Comparison of ENCODE assay signal across 11 cellular contexts in genomic region chr21:33406493-33406892, GRCh38. TPM values are rescaled to one million over a fixed set of nuclear protein-coding genes. Genes with fewer than 3 reads are reported as not detected.
A peak's percentile ranks its signal among the peaks of the same experiment; 100 is the strongest.
DNase-seq lines count a peak whose midpoint lies in the region; ATAC-seq and TF ChIP-seq lines count a peak whose summit lies in the region.
"Had no signal": no experiment of that assay in that cellular context is flagged by ENCODE, and none has a peak within 500 bp of the region (broad histone marks: within the 10 kb centered on the region; RNA-seq: fewer than 3 reads in every experiment).

No MANE protein-coding gene starts in this region.

- peaks cover 16% of the 10 kb centered on the region for H3K79me2 ChIP-seq in trophoblast cell (ENCODE audit: control insufficient read depth, insufficient read depth, low read length, poor library complexity)

- no peaks in the 10 kb centered on the region for H3K9me3 ChIP-seq in CD4-positive, alpha-beta T cell (ENCODE audit: control insufficient read depth, low read length)
- no peaks in the 10 kb centered on the region for H3K9me3 ChIP-seq in trophoblast cell (ENCODE audit: insufficient read depth, low read depth, low read length)
- H3K9me3 ChIP-seq: mucosa of descending colon, SK-N-SH had no signal

- no peak overlapping the region for H2BK120ac ChIP-seq in trophoblast cell (ENCODE audit: insufficient read depth, low read length, poor library complexity)

- H4K8ac ChIP-seq in trophoblast cell (ENCODE audit: low read depth, low read length): no peak overlapping the region

- no peak overlapping the region for H4K12ac ChIP-seq in trophoblast cell (ENCODE audit: low read depth, low read length)

- H3K27ac Mint-ChIP-seq in CD4-positive, alpha-beta T cell: peak overlapping the region; percentile 84
- H3K27ac Mint-ChIP-seq in activated naive CD8-positive, alpha-beta T cell treated with anti-CD3 and anti-CD28 coated beads, Interleukin-2, amount 50 U/mL, for 24 hours: peak overlapping the region; percentile 52

- no peak overlapping the region for H2BK12ac ChIP-seq in trophoblast cell (ENCODE audit: low read length)

- WGBS in trophoblast cell (ENCODE audit: extremely low coverage, insufficient coverage, insufficient read length): no CpG with 5 or more reads among the region's 5 CpGs

- intact Hi-C loops in CD4-positive, alpha-beta T cell (cut with DNase I, micrococcal nuclease): no loop called here
- intact Hi-C loops in posterior vena cava (cut with DNase I): no loop called here

- peak overlapping the region; percentile 52 for H3K4ac ChIP-seq in trophoblast cell (ENCODE audit: low read depth, low read length)

- peak overlapping the region; percentile 91 for H3K4me3 ChIP-seq in GM12865 (ENCODE audit: low read depth, low read length)
- H3K4me3 ChIP-seq in trophoblast cell (ENCODE audit: low read depth, low read length): no peak overlapping the region
- H3K4me3 ChIP-seq: mucosa of descending colon had no signal

- no peak overlapping the region for H3K27ac ChIP-seq in CD4-positive, alpha-beta T cell (ENCODE audit: low read depth, low read length)
- no peak overlapping the region for H3K27ac ChIP-seq in trophoblast cell (ENCODE audit: low read depth, low read length)

- H3K23ac ChIP-seq in trophoblast cell (ENCODE audit: low read length): no peak overlapping the region

- no peak overlapping the region for H3K14ac ChIP-seq in trophoblast cell (ENCODE audit: low read length)

- H3K4me1 ChIP-seq in trophoblast cell (ENCODE audit: control insufficient read depth in 1 of 2, insufficient read depth in 2 of 2, low read length in 2 of 2): peaks cover 9 to 14% of the 10 kb centered on the region in 2 experiments

- H2BK5ac ChIP-seq in trophoblast cell (ENCODE audit: low read depth, low read length, poor library complexity): no peak overlapping the region

- peaks cover 19% of the 10 kb centered on the region for H3K36me3 Mint-ChIP-seq in CD4-positive, alpha-beta T cell (ENCODE audit: low read depth)
- H3K36me3 Mint-ChIP-seq in activated naive CD8-positive, alpha-beta T cell treated with anti-CD3 and anti-CD28 coated beads, Interleukin-2, amount 50 U/mL, for 24 hours (ENCODE audit: low read depth): peaks cover 3% of the 10 kb centered on the region

- H3K27me3 Mint-ChIP-seq in CD4-positive, alpha-beta T cell: no peaks in the 10 kb centered on the region
- H3K27me3 Mint-ChIP-seq in activated naive CD8-positive, alpha-beta T cell treated with anti-CD3 and anti-CD28 coated beads, Interleukin-2, amount 50 U/mL, for 24 hours: peaks cover 7% of the 10 kb centered on the region

- CTCF ChIA-PET in CD4-positive, alpha-beta T cell (lab: Charles Lee): interaction anchor here (1.1 to 2.8 kb wide), 2 partner anchors 29 to 45 kb away, joined by 3 to 19 read pairs; no protein-coding TSS in a partner anchor

- no peaks in the 10 kb centered on the region for H3K27me3 ChIP-seq in CD4-positive, alpha-beta T cell (ENCODE audit: control insufficient read depth, insufficient read depth, low read length)
- H3K27me3 ChIP-seq in trophoblast cell (ENCODE audit: insufficient read depth, low read length): no peaks in the 10 kb centered on the region

- peak overlapping the region; percentile 96 for H3K4me3 Mint-ChIP-seq in CD4-positive, alpha-beta T cell
- peak overlapping the region; percentile 6 for H3K4me3 Mint-ChIP-seq in activated naive CD8-positive, alpha-beta T cell treated with anti-CD3 and anti-CD28 coated beads, Interleukin-2, amount 50 U/mL, for 24 hours

- no peak overlapping the region for H4K91ac ChIP-seq in trophoblast cell (ENCODE audit: low read depth, low read length)

- H3K36me3 ChIP-seq in trophoblast cell (ENCODE audit: control insufficient read depth in 1 of 2, insufficient read depth in 2 of 2, low read length in 2 of 2): peaks cover 7 to 8% of the 10 kb centered on the region in 2 experiments

- H3K18ac ChIP-seq in trophoblast cell (ENCODE audit: low read length): no peak overlapping the region

- H2AFZ ChIP-seq in trophoblast cell (ENCODE audit: insufficient read depth, low read length, poor library complexity): no peak overlapping the region

- TF ChIP-seq CTCF in CD4-positive, alpha-beta T cell (IDR thresholded peaks at IDR 0.05): no peak
- TF ChIP-seq CTCF in GM12865 (IDR thresholded peaks at IDR 0.05; ENCODE audit: insufficient read depth, low read depth, low read length, missing control alignments): no peak

- peaks cover 18% of the 10 kb centered on the region for H3K79me1 ChIP-seq in trophoblast cell (ENCODE audit: low read length)

- no peak overlapping the region for H3K4me2 ChIP-seq in trophoblast cell (ENCODE audit: low read length)
- H3K4me2 ChIP-seq: SK-N-SH had no signal

- H3K4me1 Mint-ChIP-seq in CD4-positive, alpha-beta T cell (ENCODE audit: low read depth): peaks cover 53% of the 10 kb centered on the region
- peaks cover 56% of the 10 kb centered on the region for H3K4me1 Mint-ChIP-seq in activated naive CD8-positive, alpha-beta T cell treated with anti-CD3 and anti-CD28 coated beads, Interleukin-2, amount 50 U/mL, for 24 hours

- ATAC-seq in CD4-positive, alpha-beta T cell (ENCODE audit: poor library complexity): no peak
- peak; percentile 30 for ATAC-seq in activated naive CD8-positive, alpha-beta T cell treated with anti-CD3 and anti-CD28 coated beads, Interleukin-2, amount 50 U/mL, for 24 hours
- ATAC-seq in GM21786 (IDR thresholded peaks at IDR 0.05; ENCODE audit: unreplicated experiment): no peak
- ATAC-seq: mucosa of descending colon had no signal

- no peak overlapping the region for H3K9ac ChIP-seq in trophoblast cell (ENCODE audit: low read length)
- H3K9ac ChIP-seq: SK-N-SH had no signal

- H2AK5ac ChIP-seq in trophoblast cell (ENCODE audit: low read length): no peak overlapping the region

- POLR2A ChIA-PET in CD4-positive, alpha-beta T cell (lab: Charles Lee): interaction anchor here (0.6 to 3.1 kb wide), 4 partner anchors 45 to 207 kb away, joined by 3 to 28 read pairs (median 4); partner anchors contain the start of genes IFNAR1 and TMEM50B

- H3K9me3 Mint-ChIP-seq in CD4-positive, alpha-beta T cell: no peaks in the 10 kb centered on the region
- no peaks in the 10 kb centered on the region for H3K9me3 Mint-ChIP-seq in activated naive CD8-positive, alpha-beta T cell treated with anti-CD3 and anti-CD28 coated beads, Interleukin-2, amount 50 U/mL, for 24 hours

- DNase-seq in CD4-positive, alpha-beta T cell: no peak
- DNase-seq in GM12865 (ENCODE audit: low read depth) (no peak), trophoblast cell (peak in 1 of 2 donors; percentile 20), AML-193 (lab: John Stamatoyannopoulos, UW) (no peak), posterior vena cava (ENCODE audit: low spot score) (no peak)
- DNase-seq in activated naive CD8-positive, alpha-beta T cell treated with anti-CD3 and anti-CD28 coated beads, Interleukin-2, amount 50 U/mL, for 24 hours: no peak
- DNase-seq: activated CD4-positive, CD25-positive, alpha-beta regulatory T cell treated with anti-CD3 and anti-CD28 coated beads, Interleukin-2, amount 50 U/mL, for 72 hours; islet precursor cell; mucosa of descending colon; SK-N-SH had no signal

RNA-seq across cellular contexts. Expression of gene IFNGR2, which starts 3.3 kb away (rescaled TPM):
- total RNA-seq in CD4-positive, alpha-beta T cell: 10 to 100 TPM; 14.6 to 17.7 TPM
- 36.4 and 40.4 TPM in 2 replicates for polyA plus RNA-seq in trophoblast cell (2013)
- 10 to 100 TPM; 50.2 to 51.0 TPM for total RNA-seq in posterior vena cava
